20 cellular contexts compared by ENCODE assay signal in the genomic region with DNA sequence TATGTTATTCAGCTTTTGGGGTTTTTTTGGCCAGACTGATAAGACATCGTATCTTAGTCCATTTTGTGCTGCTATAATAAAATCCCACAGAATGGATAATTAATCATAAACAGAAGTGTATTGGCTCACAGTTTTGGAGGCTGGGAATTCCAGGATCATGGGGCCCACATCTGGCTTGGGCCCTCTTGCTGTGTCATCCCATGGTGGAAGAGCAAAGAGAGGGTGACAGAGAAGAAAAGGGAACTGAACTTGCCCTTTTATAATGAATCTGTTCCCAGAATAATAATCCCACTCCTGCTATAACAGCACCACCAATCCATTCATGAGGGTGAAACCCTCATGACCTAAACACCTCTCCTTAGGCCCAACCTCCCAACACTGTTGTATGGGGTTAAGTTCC. TPM values are rescaled to one million over a fixed set of nuclear protein-coding genes. Genes with fewer than 3 reads are reported as not detected.
DNase-seq lines count a peak whose midpoint lies in the region; ATAC-seq, FAIRE-seq and TF ChIP-seq lines count a peak whose summit lies in the region.
"Had no signal": no experiment of that assay in that cellular context is flagged by ENCODE, and none has a peak within 500 bp of the region (broad histone marks: within the 10 kb centered on the region; RNA-seq: fewer than 3 reads in every experiment).

No MANE protein-coding gene starts in this region.

- H3K36me3 Mint-ChIP-seq in activated CD4-positive, alpha-beta T cell treated with anti-CD3 and anti-CD28 coated beads, Interleukin-2, amount 10 ng/mL, durations not matched to agents 24 days and 14 days (ENCODE audit: low read depth), result no peaks in the 10 kb centered on the region
- H3K36me3 Mint-ChIP-seq in activated CD4-positive, alpha-beta T cell treated with anti-CD3 and anti-CD28 coated beads for 36 hours (ENCODE audit: low read depth), result no peaks in the 10 kb centered on the region
- H3K36me3 Mint-ChIP-seq: CD4-positive, alpha-beta memory T cell had no signal

- H3K27ac ChIP-seq in KOPT-K1 (ENCODE audit: low read depth, low read length, poor library complexity, severe bottlenecking) (peak overlapping the region; percentile 70), H1 (ENCODE audit: low read depth, low read length) (no peak overlapping the region), suprapubic skin (peak overlapping the region; percentile 31)
- H3K27ac ChIP-seq: Peyer's patch had no signal

- H3K79me1 ChIP-seq in H1 (ENCODE audit: low read depth, low read length), result no peaks in the 10 kb centered on the region

- TF ChIP-seq CTCF in H1 (IDR thresholded peaks at IDR 0.05; ENCODE audit: control extremely low read depth in 1 of 3, insufficient read depth in 1 of 3, low read depth in 1 of 3, low read length in 3 of 3) (no peak), suprapubic skin (IDR thresholded peaks at IDR 0.05) (no peak)

- H3K9me3 Mint-ChIP-seq in activated CD4-positive, alpha-beta T cell treated with anti-CD3 and anti-CD28 coated beads, Interleukin-2, amount 10 ng/mL, durations not matched to agents 24 days and 14 days, result no peaks in the 10 kb centered on the region
- H3K9me3 Mint-ChIP-seq in activated CD4-positive, alpha-beta T cell treated with anti-CD3 and anti-CD28 coated beads for 36 hours (ENCODE audit: low read depth), result no peaks in the 10 kb centered on the region
- H3K9me3 Mint-ChIP-seq: CD4-positive, alpha-beta memory T cell; H9 had no signal

- FAIRE-seq in H1 (lab: Jason Lieb, UNC), result no peak
- FAIRE-seq: HTR-8/SVneo had no signal

- H3K9me3 ChIP-seq in KOPT-K1 (ENCODE audit: insufficient read depth, low read length, poor library complexity, severe bottlenecking) (no peaks in the 10 kb centered on the region), H1 (ENCODE audit: insufficient read depth in 2 of 2, low read depth in 1 of 2, low read length in 1 of 2) (no peaks in the 10 kb centered on the region), suprapubic skin (no peaks in the 10 kb centered on the region)
- H3K9me3 ChIP-seq: Peyer's patch had no signal

- H2BK15ac ChIP-seq in H1 (ENCODE audit: low read length), result 0 out of 2 replicates have a peak overlapping the region, but pooled peaks have one; percentile 46

- TF ChIP-seq RAD21 in H1 (IDR thresholded peaks at IDR 0.05 in 1 of 2, conservative IDR thresholded peaks at IDR 0.05 in 1 of 2; ENCODE audit: low read depth in 2 of 2, low read length in 2 of 2), result no peak

- no peak overlapping the region for H4K91ac ChIP-seq in H1 (replicated peaks; ENCODE audit: insufficient read length, low read length)

- no peak overlapping the region for H2BK20ac ChIP-seq in H1 (ENCODE audit: low read length)

- H3K4me1 Mint-ChIP-seq in activated CD4-positive, alpha-beta T cell treated with anti-CD3 and anti-CD28 coated beads, Interleukin-2, amount 10 ng/mL, durations not matched to agents 24 days and 14 days, result peaks cover 40% of the 10 kb centered on the region
- peaks cover 15% of the 10 kb centered on the region for H3K4me1 Mint-ChIP-seq in activated CD4-positive, alpha-beta T cell treated with anti-CD3 and anti-CD28 coated beads for 36 hours

- no peak for ATAC-seq in activated CD4-positive, alpha-beta T cell treated with anti-CD3 and anti-CD28 coated beads for 36 hours
- ATAC-seq in HG03135 (IDR thresholded peaks at IDR 0.05; ENCODE audit: unreplicated experiment), result no peak

- TF ChIP-seq EP300 in H1 (IDR thresholded peaks at IDR 0.05; ENCODE audit: borderline replicate concordance in 1 of 2, low read depth in 2 of 2, low read length in 2 of 2) (no peak), suprapubic skin (IDR thresholded peaks at IDR 0.05) (no peak)

- TF ChIP-seq POLR2A in H1 (IDR thresholded peaks at IDR 0.05; ENCODE audit: control extremely low read depth in 1 of 2, low read depth in 2 of 2, low read length in 2 of 2) (no peak), suprapubic skin (IDR thresholded peaks at IDR 0.05) (no peak)

- H3K4me2 ChIP-seq in H1 (ENCODE audit: insufficient read depth in 1 of 2, low read depth in 2 of 2, low read length in 2 of 2), result no peak overlapping the region

- H3K27me3 ChIP-seq in H1 (replicated peaks in 1 of 4; ENCODE audit: control insufficient read depth in 3 of 4, extremely low read depth in 1 of 4, insufficient read depth in 3 of 4, low read length in 3 of 4), result no peaks in the 10 kb centered on the region
- H3K27me3 ChIP-seq in suprapubic skin, result no peaks in the 10 kb centered on the region
- H3K27me3 ChIP-seq: Peyer's patch had no signal

- 88% methylated on average over 1 of the region's 1 CpG; no CpG with 5 or more reads in 1 of the 2 experiments for WGBS in H1 (ENCODE audit: extremely low coverage in 1 of 2, insufficient coverage in 1 of 2, insufficient read length in 1 of 2, insufficient replicate concordance in 2 of 2, low coverage in 1 of 2, low lambda C conversion rate in 2 of 2, missing lambda C conversion rate in 1 of 2), 2 experiments
- 50% methylated on average over 1 of the region's 1 CpG for WGBS in suprapubic skin

- H2BK5ac ChIP-seq in H1 (ENCODE audit: low read depth, low read length), result no peak overlapping the region

- H2BK12ac ChIP-seq in H1 (ENCODE audit: low read depth, low read length), result peak overlapping the region; percentile 27; the same call in 1 of the 2 replicates

- intact Hi-C loops in activated CD4-positive, alpha-beta T cell treated with anti-CD3 and anti-CD28 coated beads, Interleukin-2, amount 10 ng/mL, durations not matched to agents 24 days and 14 days (cut with micrococcal nuclease), result no loop called here
- intact Hi-C loops in activated CD4-positive, alpha-beta T cell treated with anti-CD3 and anti-CD28 coated beads for 36 hours (cut with DNase I, micrococcal nuclease), result no loop called here

- no peaks in the 10 kb centered on the region for H3K79me2 ChIP-seq in H1 (ENCODE audit: control insufficient read depth in 1 of 2, insufficient read depth in 2 of 2, low read length in 2 of 2)

- no peak overlapping the region for H4K8ac ChIP-seq in H1 (ENCODE audit: extremely low read depth, insufficient read depth, low read length)

- no peak overlapping the region for H3K4me3 ChIP-seq in H1 (ENCODE audit: extremely low read depth in 1 of 4, insufficient read depth in 2 of 4, low read depth in 3 of 4, low read length in 4 of 4)
- H3K4me3 ChIP-seq in suprapubic skin, result no peak overlapping the region
- H3K4me3 ChIP-seq: Peyer's patch had no signal

- H3K4ac ChIP-seq in H1 (replicated peaks; ENCODE audit: insufficient read length, low read depth, low read length), result no peak overlapping the region

- H2AK5ac ChIP-seq in H1 (ENCODE audit: low read depth, low read length), result no peak overlapping the region

- no peak overlapping the region for H4K5ac ChIP-seq in H1 (ENCODE audit: insufficient read length, low read depth, low read length)

- H3K9ac ChIP-seq in H1 (replicated peaks in 1 of 4; ENCODE audit: extremely low read depth in 1 of 4, low read depth in 3 of 4, low read length in 3 of 4), result no peak overlapping the region

- H3K23me2 ChIP-seq in H1 (ENCODE audit: low read depth, low read length), result no peaks in the 10 kb centered on the region

- H3K14ac ChIP-seq in H1 (ENCODE audit: insufficient read length), result no peak overlapping the region

- peaks cover 12 to 18% (median 16%) of the 10 kb centered on the region in 4 experiments for H3K4me1 ChIP-seq in H1 (replicated peaks in 1 of 4; ENCODE audit: control insufficient read depth in 3 of 4, insufficient read depth in 4 of 4, low read length in 3 of 4)
- peaks cover 45% of the 10 kb centered on the region for H3K4me1 ChIP-seq in suprapubic skin

- no peak overlapping the region for H3K4me3 Mint-ChIP-seq in activated CD4-positive, alpha-beta T cell treated with anti-CD3 and anti-CD28 coated beads, Interleukin-2, amount 10 ng/mL, durations not matched to agents 24 days and 14 days
- H3K4me3 Mint-ChIP-seq in activated CD4-positive, alpha-beta T cell treated with anti-CD3 and anti-CD28 coated beads for 36 hours, result no peak overlapping the region
- H3K4me3 Mint-ChIP-seq: CD4-positive, alpha-beta memory T cell; H9 had no signal

- peak overlapping the region; percentile 71 for H3K27ac Mint-ChIP-seq in activated CD4-positive, alpha-beta T cell treated with anti-CD3 and anti-CD28 coated beads, Interleukin-2, amount 10 ng/mL, durations not matched to agents 24 days and 14 days
- no peak overlapping the region for H3K27ac Mint-ChIP-seq in activated CD4-positive, alpha-beta T cell treated with anti-CD3 and anti-CD28 coated beads for 36 hours

- H3K27me3 Mint-ChIP-seq in activated CD4-positive, alpha-beta T cell treated with anti-CD3 and anti-CD28 coated beads, Interleukin-2, amount 10 ng/mL, durations not matched to agents 24 days and 14 days, result no peaks in the 10 kb centered on the region
- H3K27me3 Mint-ChIP-seq in activated CD4-positive, alpha-beta T cell treated with anti-CD3 and anti-CD28 coated beads for 36 hours, result no peaks in the 10 kb centered on the region
- H3K27me3 Mint-ChIP-seq: CD4-positive, alpha-beta memory T cell had no signal

- POLR2A ChIA-PET in activated CD4-positive, alpha-beta T cell treated with anti-CD3 and anti-CD28 coated beads for 36 hours (lab: Charles Lee), result no interaction called here
- POLR2A ChIA-PET in H1 (lab: Charles Lee; ENCODE audit: partially characterized antibody), result interaction anchor here (0.6 kb wide), 1 partner anchor 330 kb away, joined by 3 read pairs; no protein-coding TSS in a partner anchor

- H3K56ac ChIP-seq in H1 (replicated peaks; ENCODE audit: insufficient read length, low read depth, low read length), result no peak overlapping the region

- no peak overlapping the region for H2BK120ac ChIP-seq in H1 (replicated peaks; ENCODE audit: low read depth, low read length)

- no peak overlapping the region for H2AFZ ChIP-seq in H1 (ENCODE audit: low read length)

- CTCF ChIA-PET in activated CD4-positive, alpha-beta T cell treated with anti-CD3 and anti-CD28 coated beads for 36 hours (lab: Charles Lee), result interaction anchor here (1.0 to 1.1 kb wide), 2 partner anchors 8 to 17 kb away, joined by 3 to 4 read pairs; no protein-coding TSS in a partner anchor
- CTCF ChIA-PET in H1 (lab: Charles Lee; ENCODE audit: partially characterized antibody), result interaction anchor here (0.7 to 1.5 kb wide), 9 partner anchors 9 to 115 kb away, joined by 3 to 6 read pairs (median 3); no protein-coding TSS in a partner anchor

- H3K23ac ChIP-seq in H1 (ENCODE audit: insufficient read length), result no peak overlapping the region

- H4K20me1 ChIP-seq in H1 (replicated peaks in 1 of 2; ENCODE audit: control insufficient read depth in 1 of 2, insufficient read depth in 2 of 2, low read length in 2 of 2), result no peaks in the 10 kb centered on the region

- DNase-seq in activated CD4-positive, alpha-beta T cell treated with anti-CD3 and anti-CD28 coated beads, Interleukin-2, amount 10 ng/mL, durations not matched to agents 24 days and 14 days, result no peak
- no peak for DNase-seq in activated CD4-positive, alpha-beta T cell treated with anti-CD3 and anti-CD28 coated beads for 36 hours
- DNase-seq in H1 (ENCODE audit: low read depth in 1 of 2, low spot score in 2 of 2) (no peak), suprapubic skin (ENCODE audit: low spot score in 2 of 2) (no peak), NCI-H187 treated with DMSO at 0.1 percent for 48 hours (lab: John Stamatoyannopoulos, UW) (no peak), HUDEP-2 (lab: John Stamatoyannopoulos, UW; ENCODE audit: unreplicated experiment in 76 of 76) (no peak)
- DNase-seq: CD4-positive, alpha-beta memory T cell; H9; KBM-7; NCI-H1092 treated with DMSO at 0.1 percent for 48 hours; NCI-H1694; NCI-H446 treated with DMSO at 0.1 percent for 48 hours; NCI-H774; Peyer's patch; SHP77 had no signal

- H3K36me3 ChIP-seq in KOPT-K1 (ENCODE audit: insufficient read depth, low read length), result no peaks in the 10 kb centered on the region
- H3K36me3 ChIP-seq in H1 (ENCODE audit: control insufficient read depth in 2 of 4, insufficient read depth in 4 of 4, low read length in 3 of 4), result no peaks in the 10 kb centered on the region
- no peaks in the 10 kb centered on the region for H3K36me3 ChIP-seq in suprapubic skin
- H3K36me3 ChIP-seq: Peyer's patch had no signal

- H3K18ac ChIP-seq in H1 (ENCODE audit: extremely low read depth, low read length), result no peak overlapping the region

RNA-seq across cellular contexts. Expression of a gene that starts 17.5 kb away (rescaled TPM):
- total RNA-seq in activated CD4-positive, alpha-beta T cell treated with anti-CD3 and anti-CD28 coated beads, Interleukin-2, amount 10 ng/mL, durations not matched to agents 24 days and 14 days, result 0.19 and 0.21 TPM in 2 replicates
- under 1 TPM in 1 of 2 experiments, not detected in 1; 0.11 TPM for total RNA-seq in activated CD4-positive, alpha-beta T cell treated with anti-CD3 and anti-CD28 coated beads for 36 hours
- total RNA-seq in H1 (2021; fragmentation: NEBNext Ultra II Directional; extraction: Animal tissue kit (Norgen Biotek cat#: 25700)), result 0.22 and 0.36 TPM in 2 replicates
- 0.86 and 0.95 TPM in 2 replicates for polyA plus RNA-seq in H1 (2011; rRNA removed)
- polyA plus RNA-seq in H1 (2011; cell fraction: cytosol; rRNA removed), result 0.62 TPM
- polyA plus RNA-seq in H1 (2011; cell fraction: nucleus; rRNA removed), result 1.6 TPM
- 0.39 to 0.50 TPM (median 0.42 TPM) in 3 of 4 replicates, not detected in the other for polyA plus RNA-seq in H1 (2012, experiment 1 of 2)
- polyA plus RNA-seq in H1 (2012, experiment 2 of 2), result 0.18 TPM
- polyA plus RNA-seq in H1 (2013, experiment 1 of 2), result 0.34 TPM
- polyA plus RNA-seq in H1 (2013, experiment 2 of 2), result 0.33 TPM
- 0.57 and 1.2 TPM in 2 replicates for polyA minus RNA-seq in H1 (2011; rRNA and poly(A)+ RNA removed)
- not detected for polyA minus RNA-seq in H1 (2011; cell fraction: cytosol; rRNA and poly(A)+ RNA removed)
- 0.60 TPM for polyA minus RNA-seq in H1 (2011; cell fraction: nucleus; rRNA and poly(A)+ RNA removed)
- total RNA-seq in suprapubic skin, result 1 to 10 TPM; 3.0 to 9.2 (median 5.9) TPM
- total RNA-seq: A172, Daoy, H9 had no signal

RNA-seq across cellular contexts. Expression of a gene that starts 19.5 kb away (rescaled TPM):
- 53.2 and 55.5 TPM in 2 replicates for total RNA-seq in activated CD4-positive, alpha-beta T cell treated with anti-CD3 and anti-CD28 coated beads, Interleukin-2, amount 10 ng/mL, durations not matched to agents 24 days and 14 days
- 10 to 100 TPM; 41.8 to 62.5 TPM for total RNA-seq in activated CD4-positive, alpha-beta T cell treated with anti-CD3 and anti-CD28 coated beads for 36 hours
- 4.9 and 6.1 TPM in 2 replicates for total RNA-seq in H1 (2021; fragmentation: NEBNext Ultra II Directional; extraction: Animal tissue kit (Norgen Biotek cat#: 25700))
- 13.0 and 13.2 TPM in 2 replicates for polyA plus RNA-seq in H1 (2011; rRNA removed)
- polyA plus RNA-seq in H1 (2011; cell fraction: cytosol; rRNA removed), result 12.3 TPM
- 8.3 TPM for polyA plus RNA-seq in H1 (2011; cell fraction: nucleus; rRNA removed)
- polyA plus RNA-seq in H1 (2012, experiment 1 of 2), result 9.7 to 19.5 TPM (median 15.7 TPM) in 4 replicates
- polyA plus RNA-seq in H1 (2012, experiment 2 of 2), result 15.5 TPM
- 9.2 TPM for polyA plus RNA-seq in H1 (2013, experiment 1 of 2)
- polyA plus RNA-seq in H1 (2013, experiment 2 of 2), result 11.9 TPM
- polyA minus RNA-seq in H1 (2011; rRNA and poly(A)+ RNA removed), result 0.79 and 1.7 TPM in 2 replicates
- 2.9 TPM for polyA minus RNA-seq in H1 (2011; cell fraction: cytosol; rRNA and poly(A)+ RNA removed)
- polyA minus RNA-seq in H1 (2011; cell fraction: nucleus; rRNA and poly(A)+ RNA removed), result 1.9 TPM
- total RNA-seq in suprapubic skin, result 10 to 100 TPM in 1 of 4 donors, 1 to 10 TPM in 3; 6.3 to 31.4 (median 8.2) TPM

RNA-seq across cellular contexts. Expression of a gene that starts 48.6 kb away (rescaled TPM):
- total RNA-seq in activated CD4-positive, alpha-beta T cell treated with anti-CD3 and anti-CD28 coated beads, Interleukin-2, amount 10 ng/mL, durations not matched to agents 24 days and 14 days, result 33.9 and 34.7 TPM in 2 replicates
- total RNA-seq in activated CD4-positive, alpha-beta T cell treated with anti-CD3 and anti-CD28 coated beads for 36 hours, result 10 to 100 TPM; 10.3 to 12.1 TPM
- total RNA-seq in H1 (2021; fragmentation: NEBNext Ultra II Directional; extraction: Animal tissue kit (Norgen Biotek cat#: 25700)), result 35.1 and 39.4 TPM in 2 replicates
- polyA plus RNA-seq in H1 (2011; rRNA removed), result 4.4 and 8.6 TPM in 2 replicates
- polyA plus RNA-seq in H1 (2011; cell fraction: cytosol; rRNA removed), result 3.3 TPM
- 17.1 TPM for polyA plus RNA-seq in H1 (2011; cell fraction: nucleus; rRNA removed)
- polyA plus RNA-seq in H1 (2012, experiment 1 of 2), result 18.4 to 23.0 TPM (median 21.1 TPM) in 4 replicates
- polyA plus RNA-seq in H1 (2012, experiment 2 of 2), result 17.0 TPM
- polyA plus RNA-seq in H1 (2013, experiment 1 of 2), result 11.2 TPM
- polyA plus RNA-seq in H1 (2013, experiment 2 of 2), result 11.1 TPM
- polyA minus RNA-seq in H1 (2011; rRNA and poly(A)+ RNA removed), result 4.4 and 6.1 TPM in 2 replicates
- polyA minus RNA-seq in H1 (2011; cell fraction: cytosol; rRNA and poly(A)+ RNA removed), result 11.9 TPM
- 10.5 TPM for polyA minus RNA-seq in H1 (2011; cell fraction: nucleus; rRNA and poly(A)+ RNA removed)
- 100 to 1,000 TPM in 1 of 4 donors, 10 to 100 TPM in 3; 46.7 to 103 (median 60.1) TPM for total RNA-seq in suprapubic skin
